9 cellular contexts compared by ENCODE assay signal in genomic region chrX:125132274-125132673, GRCh38.
DNase-seq lines count a peak whose midpoint lies in the region; ATAC-seq, FAIRE-seq and TF ChIP-seq lines count a peak whose summit lies in the region.
"Had no signal": no experiment of that assay in that cellular context is flagged by ENCODE, and none has a peak within 500 bp of the region (broad histone marks: within the 10 kb centered on the region; RNA-seq: fewer than 3 reads in every experiment).

No MANE protein-coding gene starts in this region.

- H3K27ac ChIP-seq in HepG2 (ENCODE audit: extremely low read length, insufficient read depth, low read length), result no peak overlapping the region

- no peak for FAIRE-seq in HepG2 (lab: Jason Lieb, UNC)

- H3K4me2 ChIP-seq in HepG2 (ENCODE audit: low read depth, low read length), result no peak overlapping the region

- no TSS peak for BruUV-seq in HepG2 (replicated peaks; lab: Mats Ljungman, UMichigan)

- POLR2A ChIA-PET in HepG2 (lab: Yijun Ruan, JAX), result no interaction called here

- in situ Hi-C loops in HepG2 (cut with HindIII; ENCODE audit: extremely low pct_ligation_motif_present, low pct_unique_long_range_greater_than_20kb), result loop anchor here (10.0 kb wide), 1 partner anchor 727 kb away; no protein-coding TSS in a partner anchor

- H3K27me3 ChIP-seq in HepG2 (ENCODE audit: control insufficient read depth in 1 of 2, insufficient read depth in 2 of 2, low read length in 2 of 2), result no peaks in the 10 kb centered on the region

- TF ChIP-seq CTCF in GM10266 (IDR thresholded peaks at IDR 0.05; ENCODE audit: control insufficient read depth, insufficient read depth, low read depth, missing control alignments) (peak; percentile 27), HepG2 (CRISPR knock-in tag; IDR thresholded peaks at IDR 0.05) (0 out of 2 replicates have a peak, but pooled peaks have one; percentile 22)

- no peaks in the 10 kb centered on the region for H3K79me2 ChIP-seq in HepG2 (ENCODE audit: insufficient read depth, low read length)

- DNase-seq in GM10266 (ENCODE audit: extremely low spot score) (no peak), RKO (ENCODE audit: low spot score) (peak; percentile 24), HepG2 (ENCODE audit: low spot score) (peak; percentile 0), NCI-H774 (lab: John Stamatoyannopoulos, UW) (no peak), hepatic stellate cell (ENCODE audit: low spot score) (no peak)
- DNase-seq: naive B cell, NCI-H1105 had no signal

- no peak overlapping the region for H2AFZ ChIP-seq in HepG2 (ENCODE audit: low read length)

- H4K20me1 ChIP-seq in HepG2 (ENCODE audit: insufficient read depth, low read length), result no peaks in the 10 kb centered on the region

- no peaks in the 10 kb centered on the region for H3K9me3 ChIP-seq in HepG2 (ENCODE audit: low read length)

- CTCF ChIA-PET in HepG2 (lab: Yijun Ruan, JAX; ENCODE audit: low intra/inter-chr PET ratio, low total read pairs), result interaction anchor here (1.2 kb wide), 1 partner anchor 725 kb away, joined by 3 read pairs; no protein-coding TSS in a partner anchor

- intact Hi-C loops in HepG2 (cut with micrococcal nuclease; ENCODE audit: unreplicated experiment), result loop anchor here (5.0 kb wide), 1 partner anchor 745 kb away; no protein-coding TSS in a partner anchor

- peak; percentile 61 for ATAC-seq in HG02852 (IDR thresholded peaks at IDR 0.05; ENCODE audit: unreplicated experiment)
- ATAC-seq in HepG2, result no peak
- no peak for ATAC-seq in HG02884 (IDR thresholded peaks at IDR 0.05; ENCODE audit: unreplicated experiment)

- H3K36me3 ChIP-seq in HepG2 (replicated peaks in 1 of 2; ENCODE audit: control insufficient read depth in 1 of 2, insufficient read depth in 2 of 2, low read length in 2 of 2), result no peaks in the 10 kb centered on the region

- no peak for TF ChIP-seq RAD21 in HepG2 (CRISPR knock-in tag; IDR thresholded peaks at IDR 0.05)

- TF ChIP-seq POLR2A in HepG2 (IDR thresholded peaks at IDR 0.05; ENCODE audit: insufficient read depth in 1 of 2, low read depth in 2 of 2, low read length in 2 of 2), result no peak

- no peak overlapping the region for H3K9ac ChIP-seq in HepG2 (ENCODE audit: insufficient read depth, low read depth, low read length)

- TF ChIP-seq EP300 in HepG2 (IDR thresholded peaks at IDR 0.05; ENCODE audit: low read depth in 2 of 2, low read length in 2 of 2) (no peak), HepG2 (CRISPR knock-in tag; IDR thresholded peaks at IDR 0.05; ENCODE audit: borderline replicate concordance) (no peak)

- WGBS in HepG2 (ENCODE audit: low lambda C conversion rate), result 0% methylated on average over 2 of the region's 2 CpGs

- no peak overlapping the region for H3K4me3 ChIP-seq in HepG2 (replicated peaks in 1 of 3; ENCODE audit: insufficient read depth in 1 of 3, low read depth in 2 of 3, low read length in 3 of 3)

- no peaks in the 10 kb centered on the region for H3K4me1 ChIP-seq in HepG2 (ENCODE audit: insufficient read depth, low read length)

TF ChIP-seq in HepG2, 621 proteins besides CTCF, POLR2A, EP300 and RAD21:
- TF ChIP-seq STAG1 (CRISPR knock-in tag; IDR thresholded peaks at IDR 0.05), result peak; percentile 25; the same call in 1 of the 2 replicates
- TF ChIP-seq, protein P1, sequence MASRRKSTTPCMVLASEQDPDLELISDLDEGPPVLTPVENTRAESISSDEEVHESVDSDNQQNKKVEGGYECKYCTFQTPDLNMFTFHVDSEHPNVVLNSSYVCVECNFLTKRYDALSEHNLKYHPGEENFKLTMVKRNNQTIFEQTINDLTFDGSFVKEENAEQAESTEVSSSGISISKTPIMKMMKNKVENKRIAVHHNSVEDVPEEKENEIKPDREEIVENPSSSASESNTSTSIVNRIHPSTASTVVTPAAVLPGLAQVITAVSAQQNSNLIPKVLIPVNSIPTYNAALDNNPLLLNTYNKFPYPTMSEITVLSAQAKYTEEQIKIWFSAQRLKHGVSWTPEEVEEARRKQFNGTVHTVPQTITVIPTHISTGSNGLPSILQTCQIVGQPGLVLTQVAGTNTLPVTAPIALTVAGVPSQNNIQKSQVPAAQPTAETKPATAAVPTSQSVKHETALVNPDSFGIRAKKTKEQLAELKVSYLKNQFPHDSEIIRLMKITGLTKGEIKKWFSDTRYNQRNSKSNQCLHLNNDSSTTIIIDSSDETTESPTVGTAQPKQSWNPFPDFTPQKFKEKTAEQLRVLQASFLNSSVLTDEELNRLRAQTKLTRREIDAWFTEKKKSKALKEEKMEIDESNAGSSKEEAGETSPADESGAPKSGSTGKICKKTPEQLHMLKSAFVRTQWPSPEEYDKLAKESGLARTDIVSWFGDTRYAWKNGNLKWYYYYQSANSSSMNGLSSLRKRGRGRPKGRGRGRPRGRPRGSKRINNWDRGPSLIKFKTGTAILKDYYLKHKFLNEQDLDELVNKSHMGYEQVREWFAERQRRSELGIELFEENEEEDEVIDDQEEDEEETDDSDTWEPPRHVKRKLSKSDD (CRISPR knock-in tag; IDR thresholded peaks at IDR 0.05; ENCODE audit: low read depth), result no peak

Comparison
In these comparisons a context has a peak if more than half of its experiments do, and no peak if none do; other contexts are left out.
1. DNase-seq: peak in RKO (single experiment) and HepG2 (single experiment); none in GM10266 (single experiment), NCI-H774 (single experiment) and hepatic stellate cell (single experiment).